8 cellular contexts compared by ENCODE assay signal in the genomic region with DNA sequence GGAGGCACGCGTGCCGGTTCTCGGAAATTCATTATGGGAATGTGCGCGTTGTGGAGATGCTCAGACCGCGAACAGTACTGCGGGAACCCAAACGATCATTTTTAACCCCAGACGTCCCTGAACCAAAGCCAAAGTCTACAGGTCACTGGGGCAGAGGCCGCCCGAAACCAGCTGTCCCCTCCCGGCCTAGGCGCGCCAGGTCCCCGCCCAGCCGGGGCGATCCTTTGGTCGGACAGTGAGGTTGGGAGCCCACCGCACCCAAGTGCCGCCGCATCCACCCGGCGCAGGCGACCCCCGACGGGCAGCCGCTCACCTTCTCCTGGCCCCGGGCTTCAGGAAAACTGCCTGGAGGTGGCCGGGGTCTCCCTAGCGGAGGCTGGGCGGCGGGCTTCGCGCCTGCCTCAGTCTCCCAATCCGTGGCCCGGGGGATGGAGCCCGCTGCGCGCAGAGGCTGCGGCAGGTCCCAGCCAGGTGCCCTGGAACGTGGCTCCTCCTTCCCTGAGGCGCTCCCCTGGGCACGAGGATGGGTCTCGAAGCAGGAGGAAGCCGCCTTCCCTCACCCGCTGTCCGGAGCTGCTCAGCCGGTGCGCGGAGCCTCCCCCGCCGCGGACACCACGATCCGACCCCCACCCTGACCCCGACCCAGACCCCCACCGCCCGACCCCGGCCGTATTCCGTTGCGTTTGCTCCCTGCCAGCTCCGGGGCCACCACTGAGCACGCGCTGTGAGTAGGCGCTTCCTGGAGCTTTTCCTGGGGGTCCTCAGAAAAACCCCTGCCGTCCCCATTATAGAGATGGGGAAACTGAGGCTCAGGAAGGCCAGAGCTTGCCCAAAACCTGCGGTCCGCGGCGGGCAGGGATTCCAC. TPM values are rescaled to one million over a fixed set of nuclear protein-coding genes. Genes with fewer than 3 reads are reported as not detected.
DNase-seq lines count a peak whose midpoint lies in the region; ATAC-seq and TF ChIP-seq lines count a peak whose summit lies in the region.

No MANE protein-coding gene starts in this region.

- H3K4me2 ChIP-seq in BLaER1, result peak overlapping the region; percentile 100

- peak overlapping the region; percentile 93 to 97 (median 94) for H3K27ac Mint-ChIP-seq in IgD-negative memory B cell
- H3K27ac Mint-ChIP-seq in naive thymus-derived CD8-positive, alpha-beta T cell, result peak overlapping the region; percentile 78 to 97 (median 94)

- no peaks in the 10 kb centered on the region for H3K36me3 Mint-ChIP-seq in IgD-negative memory B cell
- H3K36me3 Mint-ChIP-seq in naive thymus-derived CD8-positive, alpha-beta T cell, result no peaks in the 10 kb centered on the region

- peaks cover 0 to 2% (median 0%) of the 10 kb centered on the region in 3 donors for H3K9me3 Mint-ChIP-seq in IgD-negative memory B cell
- no peaks in the 10 kb centered on the region for H3K9me3 Mint-ChIP-seq in naive thymus-derived CD8-positive, alpha-beta T cell

- no peaks in the 10 kb centered on the region for H3K27me3 Mint-ChIP-seq in IgD-negative memory B cell
- H3K27me3 Mint-ChIP-seq in naive thymus-derived CD8-positive, alpha-beta T cell, result no peaks in the 10 kb centered on the region

- H3K4me3 Mint-ChIP-seq in IgD-negative memory B cell, result peak overlapping the region; percentile 88 to 98 (median 96)
- peak overlapping the region; percentile 85 to 94 (median 90) for H3K4me3 Mint-ChIP-seq in naive thymus-derived CD8-positive, alpha-beta T cell

- H3K4me3 ChIP-seq in BLaER1 (peak overlapping the region; percentile 65), colonic mucosa (peak overlapping the region; percentile 44)

- POLR2A ChIA-PET in naive thymus-derived CD8-positive, alpha-beta T cell (lab: Charles Lee), result interaction anchor here (0.6 to 13.7 kb wide), 12 partner anchors 9 to 422 kb away, joined by 3 to 703 read pairs (median 7); a partner anchor contains a TSS

- H3K36me3 ChIP-seq in BLaER1 (no peaks in the 10 kb centered on the region), colonic mucosa (no peaks in the 10 kb centered on the region)

- ATAC-seq in naive thymus-derived CD8-positive, alpha-beta T cell, result peak in 1 of 2 donors; percentile 8
- no peak for ATAC-seq in GM19328 (IDR thresholded peaks at IDR 0.05; ENCODE audit: unreplicated experiment)
- no peak for ATAC-seq in GM21723 (IDR thresholded peaks at IDR 0.05; ENCODE audit: unreplicated experiment)

- H4K20me1 ChIP-seq in BLaER1, result peaks cover 26% of the 10 kb centered on the region

- H3K27ac ChIP-seq in BLaER1 (peak overlapping the region; percentile 82), colonic mucosa (peak overlapping the region; percentile 6)

- no peak for DNase-seq in colonic mucosa
- peak in 1 of 10 donors; percentile 60 for DNase-seq in naive thymus-derived CD8-positive, alpha-beta T cell
- DNase-seq in DMS153 (lab: John Stamatoyannopoulos, UW), result no peak
- no peak for DNase-seq in NCI-H2107 treated with DMSO at 0.1 percent for 48 hours (lab: John Stamatoyannopoulos, UW; ENCODE audit: unreplicated experiment)

- intact Hi-C loops in colonic mucosa (cut with DNase I), result loop anchor here (2.0 kb wide), 1 partner anchor 41 kb away; no protein-coding TSS in a partner anchor

- TF ChIP-seq CTCF in colonic mucosa (IDR thresholded peaks at IDR 0.05), result no peak

- H3K27me3 ChIP-seq in BLaER1 (peaks cover 33% of the 10 kb centered on the region), colonic mucosa (peaks cover 41% of the 10 kb centered on the region)

- H3K9ac ChIP-seq in BLaER1 (peak overlapping the region; percentile 73), colonic mucosa (ENCODE audit: low read depth in 2 of 2, low read length in 2 of 2) (no peak overlapping the region)

- no peaks in the 10 kb centered on the region for H3K9me3 ChIP-seq in BLaER1
- H3K9me3 ChIP-seq in colonic mucosa, result no peaks in the 10 kb centered on the region

- H3K4me1 ChIP-seq in BLaER1 (peaks cover 95% of the 10 kb centered on the region), colonic mucosa (peaks cover 10% of the 10 kb centered on the region)

- H3K4me1 Mint-ChIP-seq in IgD-negative memory B cell, result peaks cover 22 to 35% (median 32%) of the 10 kb centered on the region in 3 donors
- peaks cover 31 to 53% (median 47%) of the 10 kb centered on the region in 4 donors for H3K4me1 Mint-ChIP-seq in naive thymus-derived CD8-positive, alpha-beta T cell

RNA-seq across cellular contexts. Expression of a gene that starts 8.1 kb away (rescaled TPM):
- 12.3 TPM for polyA plus RNA-seq in IgD-negative memory B cell
- total RNA-seq in colonic mucosa, result 10 to 100 TPM; 30.6 to 50.1 TPM
- 10 to 100 TPM; 23.5 to 27.9 TPM for total RNA-seq in naive thymus-derived CD8-positive, alpha-beta T cell
- 10 to 100 TPM; 11.7 to 13.5 (median 12.1) TPM for polyA plus RNA-seq in naive thymus-derived CD8-positive, alpha-beta T cell

RNA-seq across cellular contexts. Expression of a gene that starts 11.0 kb away (rescaled TPM):
- polyA plus RNA-seq in IgD-negative memory B cell, result 294 TPM
- total RNA-seq in colonic mucosa, result 10 to 100 TPM; 13.1 to 27.1 TPM
- 100 to 1,000 TPM; 177 to 180 TPM for total RNA-seq in naive thymus-derived CD8-positive, alpha-beta T cell
- 100 to 1,000 TPM; 423 to 549 (median 524) TPM for polyA plus RNA-seq in naive thymus-derived CD8-positive, alpha-beta T cell

RNA-seq across cellular contexts. Expression of a gene that starts 58.2 kb away (rescaled TPM):
- 44.7 TPM for polyA plus RNA-seq in IgD-negative memory B cell
- 100 to 1,000 TPM; 218 to 414 TPM for total RNA-seq in colonic mucosa
- total RNA-seq in naive thymus-derived CD8-positive, alpha-beta T cell, result 10 to 100 TPM; 62.0 to 68.7 TPM
- polyA plus RNA-seq in naive thymus-derived CD8-positive, alpha-beta T cell, result 10 to 100 TPM; 42.4 to 54.1 (median 44.3) TPM

Comparison
In these comparisons a context has a peak if more than half of its experiments do, and no peak if none do; other contexts are left out.
1. RNA of a gene that starts 11.0 kb away (total RNA-seq): 177 to 180 TPM in naive thymus-derived CD8-positive, alpha-beta T cell; 13.1 to 27.1 TPM in colonic mucosa; every median in the first group is over 4 times any median in the second.